11 cellular contexts compared by ENCODE assay signal in genomic region chr2:238235331-238235732, GRCh38. TPM values are rescaled to one million over a fixed set of nuclear protein-coding genes. Genes with fewer than 3 reads are reported as not detected.
DNase-seq lines count a peak whose midpoint lies in the region; ATAC-seq, FAIRE-seq and TF ChIP-seq lines count a peak whose summit lies in the region.
"Had no signal": no experiment of that assay in that cellular context is flagged by ENCODE, and none has a peak within 500 bp of the region (broad histone marks: within the 10 kb centered on the region; RNA-seq: fewer than 3 reads in every experiment).

No MANE protein-coding gene starts in this region.

- dilution Hi-C loops in mammary epithelial cell (cut with HindIII; ENCODE audit: low sequenced_read_pairs), result no loop called here

- BruUV-seq in MCF 10A (replicated peaks; lab: Mats Ljungman, UMichigan) (no TSS peak), mammary epithelial cell (replicated peaks; lab: Mats Ljungman, UMichigan) (no TSS peak)

- H3K27ac Mint-ChIP-seq in MCF 10A (ENCODE audit: low read depth, unreplicated experiment), result no peak overlapping the region

- H3K4me2 ChIP-seq in mammary epithelial cell (ENCODE audit: insufficient read depth, low read depth, low read length), result no peak overlapping the region

- H3K4me3 ChIP-seq in mammary epithelial cell (replicated peaks in 1 of 3; ENCODE audit: insufficient read depth in 1 of 3, low read depth in 2 of 3, low read length in 3 of 3) (no peak overlapping the region), spleen (no peak overlapping the region), heart right ventricle (no peak overlapping the region)

- in situ Hi-C loops in mammary epithelial cell (cut with MboI; ENCODE audit: low sequenced_read_pairs in 2 of 2), result no loop called here

- H3K4me3 Mint-ChIP-seq in MCF 10A (ENCODE audit: unreplicated experiment), result no peak overlapping the region

- no peaks in the 10 kb centered on the region for H3K36me3 Mint-ChIP-seq in MCF 10A (ENCODE audit: insufficient read depth, unreplicated experiment)

- no peaks in the 10 kb centered on the region for H3K27me3 Mint-ChIP-seq in MCF 10A (ENCODE audit: insufficient read depth, unreplicated experiment)

- intact Hi-C loops in MCF 10A (cut with micrococcal nuclease) (no loop called here), mammary epithelial cell (cut with micrococcal nuclease) (no loop called here), spleen (cut with DNase I; ENCODE audit: low total_unique reads) (no loop called here), heart right ventricle (cut with DNase I) (no loop called here)

- FAIRE-seq in RCC 7860 (lab: Jason Lieb, UNC), result no peak

- H3K79me2 ChIP-seq in mammary epithelial cell (ENCODE audit: insufficient read depth, low read length), result no peaks in the 10 kb centered on the region

- ATAC-seq in HG03439 (IDR thresholded peaks at IDR 0.05; ENCODE audit: unreplicated experiment), result no peak
- ATAC-seq in heart right ventricle, result no peak

- 85% methylated on average over 11 of the region's 11 CpGs for WGBS in mammary epithelial cell (ENCODE audit: low coverage, missing lambda C conversion rate)
- 64 to 81% (median 72%) methylated on average over 11 of the region's 11 CpGs for WGBS in spleen, 5 donors
- WGBS in heart right ventricle, 2 donors, result 75 to 88% methylated on average over 11 of the region's 11 CpGs

- H3K27me3 ChIP-seq in mammary epithelial cell (ENCODE audit: insufficient read depth, low read length), result peaks cover 2% of the 10 kb centered on the region
- H3K27me3 ChIP-seq in spleen (replicated peaks in 1 of 7), result peaks cover 0 to 51% (median 10%) of the 10 kb centered on the region in 7 donors
- H3K27me3 ChIP-seq in heart right ventricle, result peaks cover 0 to 46% (median 19%) of the 10 kb centered on the region in 7 donors

- H3K9me3 ChIP-seq in mammary epithelial cell (replicated peaks; ENCODE audit: insufficient read depth, low read length) (no peaks in the 10 kb centered on the region), spleen (no peaks in the 10 kb centered on the region), heart right ventricle (no peaks in the 10 kb centered on the region)
- H3K9me3 ChIP-seq: Caco-2, esophagus muscularis mucosa had no signal

- H2AFZ ChIP-seq in mammary epithelial cell (ENCODE audit: low read depth, low read length), result no peak overlapping the region

- no peak for TF ChIP-seq CTCF in MCF 10A (IDR thresholded peaks at IDR 0.05; ENCODE audit: unreplicated experiment)
- TF ChIP-seq CTCF in mammary epithelial cell (conservative IDR thresholded peaks at IDR 0.05 in 1 of 2, IDR thresholded peaks at IDR 0.05 in 1 of 2; ENCODE audit: extremely low read depth in 1 of 2, insufficient read depth in 1 of 2, low read depth in 1 of 2, low read length in 2 of 2), result no peak
- no peak for TF ChIP-seq CTCF in spleen (IDR thresholded peaks at IDR 0.05 in 8 of 11, conservative IDR thresholded peaks at IDR 0.05 in 3 of 11)
- TF ChIP-seq CTCF in heart right ventricle (IDR thresholded peaks at IDR 0.05), result no peak

- POLR2A ChIA-PET in MCF 10A (lab: Yijun Ruan, JAX), result interaction anchor here (1.5 to 3.7 kb wide), 2 partner anchors 13 to 33 kb away, joined by 3 to 13 read pairs; no protein-coding TSS in a partner anchor

- H3K27ac ChIP-seq in mammary epithelial cell (ENCODE audit: insufficient read depth, low read depth, low read length) (no peak overlapping the region), spleen (no peak overlapping the region), heart right ventricle (no peak overlapping the region)

- CTCF ChIA-PET in MCF 10A (lab: Yijun Ruan, JAX) (no interaction called here), mammary epithelial cell (lab: Charles Lee; ENCODE audit: low non-redundant PET) (no interaction called here)

- no peak overlapping the region for H3K9ac ChIP-seq in mammary epithelial cell (ENCODE audit: insufficient read depth, low read length)

- no peaks in the 10 kb centered on the region for H3K9me3 Mint-ChIP-seq in MCF 10A (ENCODE audit: unreplicated experiment)

- peaks cover 4% of the 10 kb centered on the region for H3K4me1 Mint-ChIP-seq in MCF 10A (ENCODE audit: insufficient read depth, unreplicated experiment)

- H4K20me1 ChIP-seq in mammary epithelial cell (ENCODE audit: insufficient read depth, low read length), result no peaks in the 10 kb centered on the region

- no peak for TF ChIP-seq POLR2A in spleen (IDR thresholded peaks at IDR 0.05)

- H3K36me3 ChIP-seq in mammary epithelial cell (ENCODE audit: insufficient read depth, low read length), result no peaks in the 10 kb centered on the region
- no peaks in the 10 kb centered on the region for H3K36me3 ChIP-seq in spleen
- H3K36me3 ChIP-seq in heart right ventricle, result no peaks in the 10 kb centered on the region
- H3K36me3 ChIP-seq: esophagus muscularis mucosa had no signal

- DNase-seq in MCF 10A (ENCODE audit: unreplicated experiment) (peak; percentile 13), mammary epithelial cell (no peak), RCC 7860 (ENCODE audit: low spot score) (peak; percentile 26), fibroblast of peridontal ligament (ENCODE audit: extremely low read depth) (peak; percentile 29), spleen (peak; percentile 77), heart right ventricle (no peak)
- no peak for DNase-seq in activated CD4-positive, CD25-positive, alpha-beta regulatory T cell treated with anti-CD3 and anti-CD28 coated beads, Interleukin-2, amount 50 U/mL, for 72 hours
- DNase-seq: Caco-2, NCI-H1092 had no signal

- H3K4me1 ChIP-seq in mammary epithelial cell (ENCODE audit: insufficient read depth, low read length), result peaks cover 16% of the 10 kb centered on the region
- peaks cover 4 to 45% (median 29%) of the 10 kb centered on the region in 6 donors for H3K4me1 ChIP-seq in spleen
- peaks cover 0 to 31% (median 16%) of the 10 kb centered on the region in 9 donors for H3K4me1 ChIP-seq in heart right ventricle
- H3K4me1 ChIP-seq: Caco-2 had no signal

RNA-seq across cellular contexts. Expression of gene HES6, which starts 4.5 kb away (rescaled TPM):
- total RNA-seq in MCF 10A (2022), result 16.8 and 19.7 TPM in 2 replicates
- 1 to 10 TPM; 1.2 to 5.0 TPM for total RNA-seq in mammary epithelial cell
- 2.1 TPM for polyA plus RNA-seq in mammary epithelial cell
- not detected for polyA minus RNA-seq in mammary epithelial cell
- 10 to 100 TPM in 3 of 7 donors, 1 to 10 TPM in 4; 3.9 to 22.7 (median 8.1) TPM for total RNA-seq in spleen
- 10 to 100 TPM in 1 of 3 donors, 1 to 10 TPM in 2; 6.2 to 14.2 (median 8.6) TPM for polyA plus RNA-seq in spleen
- 1 to 10 TPM; 1.1 to 3.9 (median 1.9) TPM for total RNA-seq in heart right ventricle
- 1 to 10 TPM; 3.9 to 6.9 TPM for polyA plus RNA-seq in heart right ventricle

RNA-seq across cellular contexts. Expression of gene ILKAP, which starts 31.8 kb away (rescaled TPM):
- total RNA-seq in MCF 10A (2022) (57.2 and 59.6 TPM in 2 replicates), mammary epithelial cell (10 to 100 TPM; 16.7 to 52.7 TPM), spleen (10 to 100 TPM; 39.7 to 61.2 (median 47.1) TPM), heart right ventricle (10 to 100 TPM; 19.6 to 31.0 (median 24.2) TPM)
- polyA plus RNA-seq in mammary epithelial cell (34.1 TPM), spleen (10 to 100 TPM; 46.8 to 64.5 (median 58.5) TPM), heart right ventricle (10 to 100 TPM; 38.0 to 83.9 TPM)
- 41.5 TPM for polyA minus RNA-seq in mammary epithelial cell

RNA-seq across cellular contexts. Expression of gene PER2, which starts 53.1 kb away (rescaled TPM):
- total RNA-seq in MCF 10A (2022), result 8.9 and 13.8 TPM in 2 replicates
- total RNA-seq in mammary epithelial cell, result 1 to 10 TPM; 6.3 to 7.8 TPM
- polyA plus RNA-seq in mammary epithelial cell, result 2.1 TPM
- polyA minus RNA-seq in mammary epithelial cell, result 11.2 TPM
- 10 to 100 TPM in 6 of 7 donors, 1 to 10 TPM in 1; 9.7 to 16.2 (median 14.8) TPM for total RNA-seq in spleen
- polyA plus RNA-seq in spleen, result 1 to 10 TPM; 2.0 to 3.7 (median 2.6) TPM
- total RNA-seq in heart right ventricle, result 10 to 100 TPM in 3 of 10 donors, 1 to 10 TPM in 7; 3.1 to 19.0 (median 8.0) TPM
- 1 to 10 TPM; 1.4 to 4.5 TPM for polyA plus RNA-seq in heart right ventricle

Comparison
In these comparisons a context has a peak if more than half of its experiments do, and no peak if none do; other contexts are left out.
1. DNase-seq: peak in MCF 10A (single experiment), RCC 7860 (single experiment), fibroblast of peridontal ligament (single experiment) and spleen (single experiment); none in mammary epithelial cell (single experiment), activated CD4-positive, CD25-positive, alpha-beta regulatory T cell treated with anti-CD3 and anti-CD28 coated beads, Interleukin-2, amount 50 U/mL, for 72 hours (single experiment) and heart right ventricle (0 of 2).